ENCODE assay signal across 21 cellular contexts in the genomic region with DNA sequence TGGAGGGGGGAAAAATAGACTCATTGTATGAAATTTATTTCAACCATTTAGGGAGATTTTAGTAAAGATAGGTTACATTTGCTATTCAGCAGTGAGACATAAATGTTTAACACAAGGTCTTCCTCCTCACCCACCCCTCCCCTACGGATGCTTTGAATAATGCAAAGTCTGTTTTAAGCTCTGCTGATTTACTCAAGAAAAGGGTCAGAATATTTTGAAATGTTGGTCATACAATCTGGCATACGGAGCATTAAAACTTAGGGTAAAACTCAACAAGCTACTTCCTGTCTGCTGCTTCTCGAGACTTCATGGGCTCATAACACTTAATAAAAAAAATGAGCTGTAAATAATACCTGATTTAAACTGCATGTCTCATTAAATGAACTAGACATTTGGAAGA.
DNase-seq lines count a peak whose midpoint lies in the region; ATAC-seq and TF ChIP-seq lines count a peak whose summit lies in the region.
"Had no signal": no experiment of that assay in that cellular context is flagged by ENCODE, and none has a peak within 500 bp of the region (broad histone marks: within the 10 kb centered on the region; RNA-seq: fewer than 3 reads in every experiment).

No MANE protein-coding gene starts in this region.

- H3K36me3 Mint-ChIP-seq in chondrocyte (ENCODE audit: low read depth) (no peaks in the 10 kb centered on the region), nephron (ENCODE audit: low read depth) (no peaks in the 10 kb centered on the region)
- H3K36me3 Mint-ChIP-seq: IgD-negative memory B cell; stimulated activated naive B cell treated with anti-CD40 and anti-IgM and Interleukin-4, amounts not matched to agents 10 μg/mL and 1 μg/mL and 100 μg/mL, for 72 hours had no signal

- H3K9me3 Mint-ChIP-seq in chondrocyte (ENCODE audit: low read depth) (no peaks in the 10 kb centered on the region), nephron (no peaks in the 10 kb centered on the region)

- H3K27ac Mint-ChIP-seq in chondrocyte (ENCODE audit: unreplicated experiment) (peak overlapping the region; percentile 83), nephron (peak overlapping the region; percentile 15 to 89 (median 89))
- H3K27ac Mint-ChIP-seq: IgD-negative memory B cell; stimulated activated naive B cell treated with anti-CD40 and anti-IgM and Interleukin-4, amounts not matched to agents 10 μg/mL and 1 μg/mL and 100 μg/mL, for 72 hours had no signal

- POLR2A ChIA-PET in AG04449 (lab: Yijun Ruan, JAX), result interaction anchor here (0.6 to 2.8 kb wide), 16 partner anchors 11 to 422 kb away, joined by 3 to 25 read pairs (median 6); no protein-coding TSS in a partner anchor

- ATAC-seq in GM21717 (IDR thresholded peaks at IDR 0.05; ENCODE audit: unreplicated experiment), result no peak
- ATAC-seq: activated CD4-positive, CD25-positive, alpha-beta regulatory T cell treated with anti-CD3 and anti-CD28 coated beads, Interleukin-2, amount 50 U/mL, for 24 hours; psoas muscle; stimulated activated naive B cell treated with anti-CD40 and anti-IgM and Interleukin-4, amounts not matched to agents 10 μg/mL and 1 μg/mL and 100 μg/mL, for 72 hours had no signal

- H3K4me1 Mint-ChIP-seq in chondrocyte (ENCODE audit: low read depth), result peaks cover 55% of the 10 kb centered on the region
- peaks cover 47% of the 10 kb centered on the region for H3K4me1 Mint-ChIP-seq in nephron
- H3K4me1 Mint-ChIP-seq: IgD-negative memory B cell; neural crest cell; stimulated activated naive B cell treated with anti-CD40 and anti-IgM and Interleukin-4, amounts not matched to agents 10 μg/mL and 1 μg/mL and 100 μg/mL, for 72 hours had no signal

- no peak overlapping the region for H3K4me3 Mint-ChIP-seq in chondrocyte (ENCODE audit: unreplicated experiment)
- H3K4me3 Mint-ChIP-seq in nephron, result no peak overlapping the region
- H3K4me3 Mint-ChIP-seq: IgD-negative memory B cell; neural crest cell; stimulated activated naive B cell treated with anti-CD40 and anti-IgM and Interleukin-4, amounts not matched to agents 10 μg/mL and 1 μg/mL and 100 μg/mL, for 72 hours had no signal

- CTCF ChIA-PET in AG04449 (lab: Yijun Ruan, JAX), result interaction anchor here (0.9 to 1.3 kb wide), 2 partner anchors 151 to 153 kb away, joined by 3 read pairs; no protein-coding TSS in a partner anchor

- H3K4me3 ChIP-seq in AG04449 (ENCODE audit: low read depth, low read length), result no peak overlapping the region
- H3K4me3 ChIP-seq: psoas muscle, tibial artery had no signal

- TF ChIP-seq CTCF in AG04449 (IDR thresholded peaks at IDR 0.05; ENCODE audit: insufficient read depth, low read length, missing control alignments) (no peak), chondrocyte (IDR thresholded peaks at IDR 0.05) (no peak), nephron (IDR thresholded peaks at IDR 0.05; ENCODE audit: unreplicated experiment in 3 of 3) (no peak)

- H3K27me3 Mint-ChIP-seq in chondrocyte (ENCODE audit: low read depth), result no peaks in the 10 kb centered on the region
- H3K27me3 Mint-ChIP-seq in nephron (ENCODE audit: low read depth), result peaks cover 4% of the 10 kb centered on the region
- H3K27me3 Mint-ChIP-seq: IgD-negative memory B cell; stimulated activated naive B cell treated with anti-CD40 and anti-IgM and Interleukin-4, amounts not matched to agents 10 μg/mL and 1 μg/mL and 100 μg/mL, for 72 hours had no signal

- peak; percentile 46 for DNase-seq in AG04449 (ENCODE audit: low read depth, low spot score)
- DNase-seq in NCI-H526 treated with DMSO at 0.1 percent for 48 hours (lab: John Stamatoyannopoulos, UW), result peak; percentile 75
- DNase-seq in chondrocyte (ENCODE audit: low spot score), result no peak
- no peak for DNase-seq in NCI-H510A (lab: John Stamatoyannopoulos, UW)
- no peak for DNase-seq in stimulated activated CD4-positive, alpha-beta T cell treated with anti-CD3 and anti-CD28 coated beads, Interleukin-4, amount 100 ng/mL, for 4 hours
- no peak for DNase-seq in NCI-H146 (lab: John Stamatoyannopoulos, UW)
- DNase-seq: midbrain; MM.1S; NCI-H187; NCI-H446 treated with DMSO at 0.1 percent for 48 hours; psoas muscle; Right ventricle myocardium superior; stimulated activated CD4-positive, alpha-beta T cell treated with anti-CD3 and anti-CD28 coated beads, Interleukin-15, amount 100 ng/mL, for 24 hours; stimulated activated naive B cell treated with anti-CD40 and anti-IgM and Interleukin-4, amounts not matched to agents 10 μg/mL and 1 μg/mL and 100 μg/mL, for 72 hours; T-helper 2 cell; tibial artery had no signal

Comparison
In these comparisons a context has a peak if more than half of its experiments do, and no peak if none do; other contexts are left out.
1. DNase-seq: peak in AG04449 (single experiment) and NCI-H526 treated with DMSO at 0.1 percent for 48 hours (single experiment); none in chondrocyte (single experiment), NCI-H510A (single experiment), stimulated activated CD4-positive, alpha-beta T cell treated with anti-CD3 and anti-CD28 coated beads, Interleukin-4, amount 100 ng/mL, for 4 hours (0 of 2) and NCI-H146 (single experiment).